Comparison of ENCODE assay signal across 31 cellular contexts in genomic region chr12:15670756-15671155, GRCh38.
"Had no signal": no experiment of that assay in that cellular context is flagged by ENCODE, and none has a peak within 500 bp of the region (broad histone marks: within the 10 kb centered on the region; RNA-seq: fewer than 3 reads in every experiment).

No MANE protein-coding gene starts in this region.

- H3K27me3 ChIP-seq: ascending aorta, breast epithelium, cardiac muscle cell, colonic mucosa, esophagus squamous epithelium, gastrocnemius medialis, heart right ventricle, hepatocyte had no signal

- DNase-seq: activated CD4-positive, alpha-beta memory T cell treated with anti-CD3 and anti-CD28 coated beads, Interleukin-2, amount 10 ng/mL, durations not matched to agents 7 days and 5 days; activated CD4-positive, alpha-beta T cell treated with anti-CD3 and anti-CD28 coated beads for 1 hour; activated CD4-positive, alpha-beta T cell treated with anti-CD3 and anti-CD28 coated beads for 4 hours; activated CD4-positive, alpha-beta T cell treated with anti-CD3 and anti-CD28 coated beads, Interleukin-2, amount 10 ng/mL, durations not matched to agents 7 days and 5 days; activated CD4-positive, alpha-beta T cell treated with anti-CD3 and anti-CD28 coated beads, Interleukin-2, amount 50 U/mL, for 4 hours; activated CD8-positive, alpha-beta memory T cell treated with anti-CD3 and anti-CD28 coated beads, Interleukin-2, amount 50 U/mL, for 48 hours; activated gamma-delta T cell; activated naive CD4-positive, alpha-beta T cell; activated naive CD4-positive, alpha-beta T cell treated with anti-CD3 and anti-CD28 coated beads, Interleukin-2, amount 10 ng/mL, durations not matched to agents 7 days and 5 days; activated naive CD8-positive, alpha-beta T cell treated with anti-CD3 and anti-CD28 coated beads, Interleukin-2, amount 10 ng/mL, durations not matched to agents 7 days and 5 days; activated T-cell treated with anti-CD3 and anti-CD28 coated beads for 4 hours; activated T-cell treated with anti-CD3 and anti-CD28 coated beads, Interleukin-2, amount 50 U/mL, for 24 hours; activated T-cell treated with anti-CD3 and anti-CD28 coated beads, Interleukin-2, amount 50 U/mL, for 72 hours; central memory CD4-positive, alpha-beta T cell; cerebellar nuclear complex; colonic mucosa; effector CD8-positive, alpha-beta T cell; esophagus squamous epithelium; gastrocnemius medialis; heart right ventricle; T-helper 2 cell had no signal

- ATAC-seq: activated naive CD4-positive, alpha-beta T cell treated with anti-CD3 and anti-CD28 coated beads, Interleukin-2, amount 50 U/mL, for 72 hours; activated T-cell treated with anti-CD3 and anti-CD28 coated beads, Interleukin-2, amount 50 U/mL, for 72 hours; gastrocnemius medialis; heart right ventricle; WTC11 had no signal

- H3K27ac Mint-ChIP-seq: activated CD4-positive, alpha-beta memory T cell treated with anti-CD3 and anti-CD28 coated beads, Interleukin-2, amount 10 ng/mL, durations not matched to agents 7 days and 5 days; activated CD4-positive, alpha-beta T cell treated with anti-CD3 and anti-CD28 coated beads, Interleukin-2, amount 10 ng/mL, durations not matched to agents 7 days and 5 days; activated naive CD4-positive, alpha-beta T cell treated with anti-CD3 and anti-CD28 coated beads, Interleukin-2, amount 10 ng/mL, durations not matched to agents 7 days and 5 days; activated naive CD4-positive, alpha-beta T cell treated with anti-CD3 and anti-CD28 coated beads, Interleukin-2, amount 50 U/mL, for 72 hours; activated naive CD8-positive, alpha-beta T cell treated with anti-CD3 and anti-CD28 coated beads, Interleukin-2, amount 10 ng/mL, durations not matched to agents 7 days and 5 days; activated T-cell treated with anti-CD3 and anti-CD28 coated beads, Interleukin-2, amount 50 U/mL, for 24 hours; activated T-cell treated with anti-CD3 and anti-CD28 coated beads, Interleukin-2, amount 50 U/mL, for 72 hours; WTC11 had no signal

- H3K4me3 ChIP-seq: ascending aorta, breast epithelium, cardiac muscle cell, colonic mucosa, esophagus squamous epithelium, gastrocnemius medialis, heart right ventricle, hepatocyte had no signal

- H3K27ac ChIP-seq: ascending aorta, breast epithelium, cardiac muscle cell, colonic mucosa, epithelial cell of prostate, esophagus squamous epithelium, gastrocnemius medialis, heart right ventricle, hepatocyte had no signal

- H3K9me3 Mint-ChIP-seq: activated CD4-positive, alpha-beta memory T cell treated with anti-CD3 and anti-CD28 coated beads, Interleukin-2, amount 10 ng/mL, durations not matched to agents 7 days and 5 days; activated CD4-positive, alpha-beta T cell treated with anti-CD3 and anti-CD28 coated beads, Interleukin-2, amount 10 ng/mL, durations not matched to agents 7 days and 5 days; activated naive CD4-positive, alpha-beta T cell treated with anti-CD3 and anti-CD28 coated beads, Interleukin-2, amount 10 ng/mL, durations not matched to agents 7 days and 5 days; activated naive CD4-positive, alpha-beta T cell treated with anti-CD3 and anti-CD28 coated beads, Interleukin-2, amount 50 U/mL, for 72 hours; activated naive CD8-positive, alpha-beta T cell treated with anti-CD3 and anti-CD28 coated beads, Interleukin-2, amount 10 ng/mL, durations not matched to agents 7 days and 5 days; activated T-cell treated with anti-CD3 and anti-CD28 coated beads, Interleukin-2, amount 50 U/mL, for 24 hours; activated T-cell treated with anti-CD3 and anti-CD28 coated beads, Interleukin-2, amount 50 U/mL, for 72 hours; brain; WTC11 had no signal

- H3K4me3 Mint-ChIP-seq: activated CD4-positive, alpha-beta memory T cell treated with anti-CD3 and anti-CD28 coated beads, Interleukin-2, amount 10 ng/mL, durations not matched to agents 7 days and 5 days; activated CD4-positive, alpha-beta T cell treated with anti-CD3 and anti-CD28 coated beads, Interleukin-2, amount 10 ng/mL, durations not matched to agents 7 days and 5 days; activated naive CD4-positive, alpha-beta T cell treated with anti-CD3 and anti-CD28 coated beads, Interleukin-2, amount 10 ng/mL, durations not matched to agents 7 days and 5 days; activated naive CD8-positive, alpha-beta T cell treated with anti-CD3 and anti-CD28 coated beads, Interleukin-2, amount 10 ng/mL, durations not matched to agents 7 days and 5 days; activated T-cell treated with anti-CD3 and anti-CD28 coated beads, Interleukin-2, amount 50 U/mL, for 24 hours; activated T-cell treated with anti-CD3 and anti-CD28 coated beads, Interleukin-2, amount 50 U/mL, for 72 hours; brain; WTC11 had no signal

- H3K4me1 ChIP-seq: breast epithelium, colonic mucosa, esophagus squamous epithelium had no signal

- H3K27me3 Mint-ChIP-seq: activated naive CD4-positive, alpha-beta T cell treated with anti-CD3 and anti-CD28 coated beads, Interleukin-2, amount 10 ng/mL, durations not matched to agents 7 days and 5 days; activated T-cell treated with anti-CD3 and anti-CD28 coated beads, Interleukin-2, amount 50 U/mL, for 24 hours; brain had no signal

- H3K9me3 ChIP-seq: ascending aorta, breast epithelium, colonic mucosa, esophagus squamous epithelium, gastrocnemius medialis, heart right ventricle had no signal

- H3K36me3 Mint-ChIP-seq: activated naive CD4-positive, alpha-beta T cell treated with anti-CD3 and anti-CD28 coated beads, Interleukin-2, amount 10 ng/mL, durations not matched to agents 7 days and 5 days; activated naive CD4-positive, alpha-beta T cell treated with anti-CD3 and anti-CD28 coated beads, Interleukin-2, amount 50 U/mL, for 72 hours; activated naive CD8-positive, alpha-beta T cell treated with anti-CD3 and anti-CD28 coated beads, Interleukin-2, amount 10 ng/mL, durations not matched to agents 7 days and 5 days; WTC11 had no signal

- H3K36me3 ChIP-seq: breast epithelium, cardiac muscle cell, colonic mucosa, gastrocnemius medialis had no signal

- FAIRE-seq: endometrium, endothelial cell of umbilical vein had no signal

- H3K4me1 Mint-ChIP-seq: activated CD4-positive, alpha-beta memory T cell treated with anti-CD3 and anti-CD28 coated beads, Interleukin-2, amount 10 ng/mL, durations not matched to agents 7 days and 5 days; activated CD4-positive, alpha-beta T cell treated with anti-CD3 and anti-CD28 coated beads, Interleukin-2, amount 10 ng/mL, durations not matched to agents 7 days and 5 days; activated naive CD4-positive, alpha-beta T cell treated with anti-CD3 and anti-CD28 coated beads, Interleukin-2, amount 10 ng/mL, durations not matched to agents 7 days and 5 days; activated naive CD8-positive, alpha-beta T cell treated with anti-CD3 and anti-CD28 coated beads, Interleukin-2, amount 10 ng/mL, durations not matched to agents 7 days and 5 days; WTC11 had no signal
